ENCODE assay signal across 8 cellular contexts in the genomic region with DNA sequence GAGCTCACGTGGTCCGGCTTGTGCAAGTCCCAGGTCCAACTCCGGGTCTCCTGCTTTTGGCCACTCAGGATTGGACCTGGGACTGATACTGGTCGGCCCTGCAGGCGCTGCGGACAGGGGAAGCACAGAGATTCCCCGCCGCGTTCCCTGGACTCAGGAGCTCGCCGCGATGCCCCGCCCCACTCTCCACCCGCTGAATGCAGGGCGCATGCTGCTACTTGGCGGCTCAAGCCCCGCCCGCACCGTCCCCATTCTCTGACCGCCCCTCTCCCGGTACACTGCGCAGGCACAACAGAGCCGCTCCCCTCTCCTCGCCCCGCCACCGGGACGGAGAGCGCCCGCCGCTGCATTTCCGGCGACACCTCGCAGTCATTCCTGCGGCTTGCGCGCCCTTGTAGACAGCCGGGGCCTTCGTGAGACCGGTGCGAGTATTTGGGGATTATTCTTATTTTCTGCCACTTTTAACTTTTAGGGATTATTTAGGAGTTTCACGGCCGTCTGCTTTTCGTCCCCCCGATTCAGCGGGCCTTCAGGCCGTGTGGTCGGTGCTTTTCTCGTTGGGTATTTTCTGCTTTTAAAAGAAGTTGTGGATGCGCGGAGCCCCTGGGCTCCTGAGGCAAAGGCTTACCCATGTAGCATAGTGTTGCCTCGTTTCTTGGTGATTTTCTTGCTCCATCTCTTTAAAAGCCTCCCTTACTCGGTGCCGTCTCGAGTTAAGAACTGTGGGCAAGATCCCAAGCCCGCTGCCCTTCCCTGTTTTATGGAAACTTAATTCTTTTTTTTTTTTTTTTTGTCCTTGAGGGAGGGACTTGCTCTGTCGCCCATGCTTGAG. TPM values are rescaled to one million over a fixed set of nuclear protein-coding genes. Genes with fewer than 3 reads are reported as not detected.
DNase-seq lines count a peak whose midpoint lies in the region; ATAC-seq and TF ChIP-seq lines count a peak whose summit lies in the region.

A gene (plus strand): TSS at position 251 of the 832 bp plus-strand sequence. CDS start 1,544 bp downstream, outside the sequence.

- H3K9me3 ChIP-seq in hepatocyte (ENCODE audit: low read depth), result no peaks in the 10 kb centered on the region

- H3K27me3 ChIP-seq in hepatocyte, result no peaks in the 10 kb centered on the region

- peak within 1 kb of the TSS; percentile 66 for H3K4me3 ChIP-seq in hepatocyte

- TF ChIP-seq CTCF in hepatocyte (IDR thresholded peaks at IDR 0.05; ENCODE audit: poor library complexity), result no peak

- under 1% methylated on average over 54 of the region's 56 CpGs for WGBS in hepatocyte (ENCODE audit: low lambda C conversion rate, missing lambda C conversion rate)

- H3K4me1 ChIP-seq in hepatocyte (ENCODE audit: insufficient read depth), result peaks cover 21% of the 10 kb centered on the region

- peak; percentile 93 to 94 for DNase-seq in NCI-H1930 (lab: John Stamatoyannopoulos, UW)
- peak; percentile 69 for DNase-seq in T-helper 9 cell
- DNase-seq in astrocyte of the hippocampus (ENCODE audit: low read depth, low spot score), result peak; percentile 99
- DNase-seq in hepatocyte (ENCODE audit: low spot score), result peak; percentile 99
- peak; percentile 95 for DNase-seq in retina
- no peak for DNase-seq in NK-92 treated with Interleukin-12 subunit alpha and Interleukin-12 subunit beta, amount 100 ng/mL, for 24 hours (lab: John Stamatoyannopoulos, UW)

- peak within 1 kb of the TSS; percentile 75 for H3K4me2 ChIP-seq in hepatocyte

- no peaks in the 10 kb centered on the region for H3K36me3 ChIP-seq in hepatocyte (replicated peaks; ENCODE audit: insufficient read depth, low read depth)

- H3K79me2 ChIP-seq in hepatocyte, result peaks cover 33% of the 10 kb centered on the region

- H3K9me2 ChIP-seq in hepatocyte (replicated peaks; ENCODE audit: insufficient read depth), result no peaks in the 10 kb centered on the region

- ATAC-seq in GM18502 (IDR thresholded peaks at IDR 0.05; ENCODE audit: poor library complexity, unreplicated experiment) (peak; percentile 95), HG02970 (IDR thresholded peaks at IDR 0.05; ENCODE audit: low FRiP score, unreplicated experiment) (peak; percentile 97)

- no peaks in the 10 kb centered on the region for H4K20me1 ChIP-seq in hepatocyte (ENCODE audit: insufficient read depth, poor library complexity, severe bottlenecking)

- peak within 1 kb of the TSS; percentile 87 for H2AFZ ChIP-seq in hepatocyte

- peak within 1 kb of the TSS; percentile 94 for H3K27ac ChIP-seq in hepatocyte

RNA-seq across cellular contexts. Expression of the gene that starts here (rescaled TPM):
- 155 and 181 TPM in 2 replicates for total RNA-seq in hepatocyte
- 170 and 176 TPM in 2 replicates for polyA plus RNA-seq in hepatocyte
